ENCODE assay signal across 11 cellular contexts in the genomic region with DNA sequence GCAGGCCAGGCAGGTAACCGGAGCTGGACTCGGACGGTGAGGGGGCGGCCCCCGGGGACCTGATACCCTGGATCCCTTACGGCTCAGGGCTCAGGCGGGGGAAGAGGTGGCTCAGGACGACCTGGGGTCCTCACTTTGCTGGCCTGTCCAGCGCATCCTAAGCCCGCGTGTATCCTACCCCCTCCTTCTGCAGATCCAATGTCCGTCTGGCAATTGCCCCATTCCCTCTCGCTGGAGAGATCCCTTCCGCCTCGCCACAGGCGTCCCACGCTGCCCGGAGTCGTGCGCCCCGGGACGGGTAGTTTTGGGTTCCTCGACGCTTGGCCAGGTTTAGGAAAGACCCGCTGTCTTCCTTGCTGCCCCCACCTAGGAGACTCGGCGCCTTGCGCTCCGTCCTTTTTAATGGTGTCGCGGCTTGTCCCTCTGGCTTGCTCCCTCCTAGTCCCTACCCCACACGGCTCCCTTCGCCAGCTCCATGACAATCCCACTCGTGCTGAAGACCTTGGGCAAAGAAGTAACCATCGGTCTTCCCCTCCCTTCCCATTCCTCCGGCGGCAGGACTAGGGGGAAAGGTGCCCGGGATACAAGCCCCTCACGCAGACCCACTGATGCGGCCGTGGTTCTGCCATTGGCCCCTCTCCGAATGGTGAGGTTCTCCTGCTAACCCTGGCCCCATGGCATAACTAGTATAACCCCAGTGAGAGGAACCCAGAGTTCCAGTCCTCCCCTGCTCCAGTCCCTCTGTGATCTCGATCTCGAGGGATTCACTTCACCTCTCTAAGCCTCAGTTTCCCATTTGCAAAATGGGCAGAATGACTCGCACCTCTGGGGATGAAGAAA.
DNase-seq lines count a peak whose midpoint lies in the region; ATAC-seq and TF ChIP-seq lines count a peak whose summit lies in the region.
"Had no signal": no experiment of that assay in that cellular context is flagged by ENCODE, and none has a peak within 500 bp of the region (broad histone marks: within the 10 kb centered on the region; RNA-seq: fewer than 3 reads in every experiment).

No MANE protein-coding gene starts in this region.

- H3K4me1 ChIP-seq in foreskin keratinocyte = peaks cover 4% of the 10 kb centered on the region

- no peak for TF ChIP-seq CTCF in foreskin keratinocyte (conservative IDR thresholded peaks at IDR 0.05)

- H3K4me1 Mint-ChIP-seq in activated CD8-positive, alpha-beta memory T cell treated with anti-CD3 and anti-CD28 coated beads, Interleukin-2, amount 10 ng/mL, durations not matched to agents 7 days and 5 days = peaks cover 45% of the 10 kb centered on the region
- H3K4me1 Mint-ChIP-seq in activated T-helper 17 cell treated with anti-CD3 and anti-CD28 coated beads, Interleukin-2, amount 50 U/mL, for 72 hours = peaks cover 17% of the 10 kb centered on the region

- H3K36me3 Mint-ChIP-seq in activated CD8-positive, alpha-beta memory T cell treated with anti-CD3 and anti-CD28 coated beads, Interleukin-2, amount 10 ng/mL, durations not matched to agents 7 days and 5 days = peaks cover 2% of the 10 kb centered on the region
- H3K36me3 Mint-ChIP-seq in activated T-helper 17 cell treated with anti-CD3 and anti-CD28 coated beads, Interleukin-2, amount 50 U/mL, for 72 hours (ENCODE audit: low read depth) = peaks cover 23% of the 10 kb centered on the region

- CTCF ChIA-PET in activated CD8-positive, alpha-beta memory T cell treated with anti-CD3 and anti-CD28 coated beads, Interleukin-2, amount 10 ng/mL, durations not matched to agents 7 days and 5 days (lab: Charles Lee) = interaction anchor here (0.6 to 2.1 kb wide), 2 partner anchors 22 to 44 kb away, joined by 5 to 8 read pairs; no protein-coding TSS in a partner anchor

- peak overlapping the region; percentile 28 for H3K27ac Mint-ChIP-seq in activated CD8-positive, alpha-beta memory T cell treated with anti-CD3 and anti-CD28 coated beads, Interleukin-2, amount 10 ng/mL, durations not matched to agents 7 days and 5 days
- H3K27ac Mint-ChIP-seq in activated T-helper 17 cell treated with anti-CD3 and anti-CD28 coated beads, Interleukin-2, amount 50 U/mL, for 72 hours = no peak overlapping the region

- H3K9me3 Mint-ChIP-seq in activated CD8-positive, alpha-beta memory T cell treated with anti-CD3 and anti-CD28 coated beads, Interleukin-2, amount 10 ng/mL, durations not matched to agents 7 days and 5 days (ENCODE audit: low read depth) = no peaks in the 10 kb centered on the region
- no peaks in the 10 kb centered on the region for H3K9me3 Mint-ChIP-seq in activated T-helper 17 cell treated with anti-CD3 and anti-CD28 coated beads, Interleukin-2, amount 50 U/mL, for 72 hours

- H3K27me3 Mint-ChIP-seq in activated CD8-positive, alpha-beta memory T cell treated with anti-CD3 and anti-CD28 coated beads, Interleukin-2, amount 10 ng/mL, durations not matched to agents 7 days and 5 days = peaks cover 76% of the 10 kb centered on the region
- peaks cover 58% of the 10 kb centered on the region for H3K27me3 Mint-ChIP-seq in activated T-helper 17 cell treated with anti-CD3 and anti-CD28 coated beads, Interleukin-2, amount 50 U/mL, for 72 hours

- H3K4me3 Mint-ChIP-seq in activated CD8-positive, alpha-beta memory T cell treated with anti-CD3 and anti-CD28 coated beads, Interleukin-2, amount 10 ng/mL, durations not matched to agents 7 days and 5 days = no peak overlapping the region
- peak overlapping the region; percentile 84 for H3K4me3 Mint-ChIP-seq in activated T-helper 17 cell treated with anti-CD3 and anti-CD28 coated beads, Interleukin-2, amount 50 U/mL, for 72 hours

- H3K27me3 ChIP-seq in foreskin keratinocyte = peaks cover 69% of the 10 kb centered on the region

- ATAC-seq in activated CD8-positive, alpha-beta memory T cell treated with anti-CD3 and anti-CD28 coated beads, Interleukin-2, amount 10 ng/mL, durations not matched to agents 7 days and 5 days = no peak
- ATAC-seq in activated T-helper 17 cell treated with anti-CD3 and anti-CD28 coated beads, Interleukin-2, amount 50 U/mL, for 72 hours (replicated peaks) = no peak
- ATAC-seq in left lobe of liver = peak; percentile 21
- no peak for ATAC-seq in stimulated activated naive CD8-positive, alpha-beta T cell treated with anti-CD3 and anti-CD28 coated beads, Interleukin-15, Interleukin-2, amounts not matched to agents 100 U/mL and 50 U/mL, for 24 hours
- ATAC-seq in GM21381 (IDR thresholded peaks at IDR 0.05; ENCODE audit: unreplicated experiment) = no peak
- no peak for ATAC-seq in foreskin keratinocyte
- ATAC-seq: left lung had no signal

- no peak overlapping the region for H3K27ac ChIP-seq in foreskin keratinocyte
- H3K27ac ChIP-seq: epithelial cell of prostate, left lung had no signal

- DNase-seq in activated CD8-positive, alpha-beta memory T cell treated with anti-CD3 and anti-CD28 coated beads, Interleukin-2, amount 10 ng/mL, durations not matched to agents 7 days and 5 days = no peak
- DNase-seq in activated CD8-positive, alpha-beta memory T cell treated with anti-CD3 and anti-CD28 coated beads, Interleukin-2, amount 50 U/mL, for 4 hours = no peak
- DNase-seq in left lobe of liver (ENCODE audit: low spot score) (no peak), hippocampal formation (lab: John Stamatoyannopoulos, UW) (no peak), foreskin keratinocyte (no peak)
- DNase-seq in stimulated activated naive CD8-positive, alpha-beta T cell treated with anti-CD3 and anti-CD28 coated beads, Interleukin-15, Interleukin-2, amounts not matched to agents 100 U/mL and 50 U/mL, for 24 hours = peak; percentile 9
- DNase-seq: activated naive CD4-positive, alpha-beta T cell treated with anti-CD3 and anti-CD28 coated beads, Interleukin-2, amount 50 U/mL, for 16 hours; left lung had no signal
